24 cellular contexts compared by ENCODE assay signal in genomic region chr9:106019017-106019692, GRCh38.
A peak's percentile ranks its signal among the peaks of the same experiment; 100 is the strongest.
DNase-seq lines count a peak whose midpoint lies in the region; ATAC-seq, FAIRE-seq and TF ChIP-seq lines count a peak whose summit lies in the region.
"Had no signal": no experiment of that assay in that cellular context is flagged by ENCODE, and none has a peak within 500 bp of the region (broad histone marks: within the 10 kb centered on the region; RNA-seq: fewer than 3 reads in every experiment).

No MANE protein-coding gene starts in this region.

- H3K9me3 ChIP-seq in H1 (ENCODE audit: insufficient read depth in 2 of 2, low read depth in 1 of 2, low read length in 1 of 2) = no peaks in the 10 kb centered on the region
- H3K9me3 ChIP-seq in psoas muscle = no peaks in the 10 kb centered on the region
- H3K9me3 ChIP-seq: tibial artery had no signal

- TF ChIP-seq RAD21 in H1 (IDR thresholded peaks at IDR 0.05 in 1 of 2, conservative IDR thresholded peaks at IDR 0.05 in 1 of 2; ENCODE audit: low read depth in 2 of 2, low read length in 2 of 2) = 0 out of 4 replicates have a peak, but pooled peaks of 1 of the 2 experiments have one; percentile 6

- peaks cover 0 to 14% (median 9%) of the 10 kb centered on the region in 4 experiments; a peak in 5 of 7 replicates for H3K4me1 ChIP-seq in H1 (replicated peaks in 1 of 4; ENCODE audit: control insufficient read depth in 3 of 4, insufficient read depth in 4 of 4, low read length in 3 of 4)
- no peaks in the 10 kb centered on the region for H3K4me1 ChIP-seq in psoas muscle
- H3K4me1 ChIP-seq: tibial artery had no signal

- 10% methylated on average over 3 of the region's 3 CpGs; no CpG with 5 or more reads in 1 of the 2 experiments for WGBS in H1 (ENCODE audit: extremely low coverage in 1 of 2, insufficient coverage in 1 of 2, insufficient read length in 1 of 2, insufficient replicate concordance in 2 of 2, low coverage in 1 of 2, low lambda C conversion rate in 2 of 2, missing lambda C conversion rate in 1 of 2), 2 experiments
- 38 to 41% (median 39%) methylated on average over 3 of the region's 3 CpGs for WGBS in psoas muscle, 3 donors

- H2BK15ac ChIP-seq in H1 (ENCODE audit: low read length) = no peak overlapping the region

- H2AK5ac ChIP-seq in H1 (ENCODE audit: low read depth, low read length) = no peak overlapping the region

- no peak overlapping the region for H3K9ac ChIP-seq in H1 (replicated peaks in 1 of 4; ENCODE audit: extremely low read depth in 1 of 4, low read depth in 3 of 4, low read length in 3 of 4)

- H2BK5ac ChIP-seq in H1 (ENCODE audit: low read depth, low read length) = peak overlapping the region; percentile 64; the same call in 1 of the 2 replicates

- H2BK12ac ChIP-seq in H1 (ENCODE audit: low read depth, low read length) = no peak overlapping the region

- peak overlapping the region; percentile 3 for H2BK120ac ChIP-seq in H1 (replicated peaks; ENCODE audit: low read depth, low read length)

- peak overlapping the region in 1 of 4 experiments; percentile 35; a peak in 1 of 8 replicates for H3K4me3 ChIP-seq in H1 (ENCODE audit: extremely low read depth in 1 of 4, insufficient read depth in 2 of 4, low read depth in 3 of 4, low read length in 4 of 4)
- H3K4me3 ChIP-seq in psoas muscle = no peak overlapping the region
- H3K4me3 ChIP-seq: GM12878, tibial artery had no signal

- H4K91ac ChIP-seq in H1 (replicated peaks; ENCODE audit: insufficient read length, low read length) = peak overlapping the region; percentile 1

- H3K79me2 ChIP-seq in H1 (ENCODE audit: control insufficient read depth in 1 of 2, insufficient read depth in 2 of 2, low read length in 2 of 2) = no peaks in the 10 kb centered on the region

- no peaks in the 10 kb centered on the region for H3K27me3 Mint-ChIP-seq in neural crest cell (ENCODE audit: low read depth)
- H3K27me3 Mint-ChIP-seq: activated T-helper 17 cell treated with anti-CD3 and anti-CD28 coated beads, Interleukin-2, amount 50 U/mL, for 72 hours had no signal

- no peak overlapping the region; the same call in 1 of the 2 replicates for H3K18ac ChIP-seq in H1 (ENCODE audit: extremely low read depth, low read length)

- POLR2A ChIA-PET in H1 (lab: Charles Lee; ENCODE audit: partially characterized antibody) = no interaction called here

- H3K27ac ChIP-seq in H1 (ENCODE audit: low read depth, low read length) (no peak overlapping the region), psoas muscle (no peak overlapping the region)
- H3K27ac ChIP-seq: HL-60, tibial artery had no signal

- TF ChIP-seq CTCF in H1 (IDR thresholded peaks at IDR 0.05; ENCODE audit: control extremely low read depth in 1 of 3, insufficient read depth in 1 of 3, low read depth in 1 of 3, low read length in 3 of 3) = no peak
- TF ChIP-seq CTCF in neural crest cell (conservative IDR thresholded peaks at IDR 0.05) = no peak
- TF ChIP-seq CTCF in psoas muscle (IDR thresholded peaks at IDR 0.05) = no peak

- H3K4me2 ChIP-seq in H1 (ENCODE audit: insufficient read depth in 1 of 2, low read depth in 2 of 2, low read length in 2 of 2) = peak overlapping the region; percentile 24 to 40

- H3K27ac Mint-ChIP-seq in neural crest cell (ENCODE audit: unreplicated experiment) = peak overlapping the region; percentile 89
- H3K27ac Mint-ChIP-seq: activated T-helper 17 cell treated with anti-CD3 and anti-CD28 coated beads, Interleukin-2, amount 50 U/mL, for 72 hours; stimulated activated effector memory CD8-positive, alpha-beta T cell treated with anti-CD3 and anti-CD28 coated beads, Interleukin-12 subunit alpha, Interleukin-12 subunit beta, amount 100 ng/mL, for 72 hours; T-helper 1 cell treated with Interleukin-12 subunit alpha and Interleukin-12 subunit beta and Interleukin-4 antibody, amounts not matched to agents 30 μg/mL and 1 μg/mL, for 36 hours had no signal

- no peak for TF ChIP-seq POLR2A in H1 (IDR thresholded peaks at IDR 0.05; ENCODE audit: control extremely low read depth in 1 of 2, low read depth in 2 of 2, low read length in 2 of 2)

- no peak for TF ChIP-seq EP300 in H1 (IDR thresholded peaks at IDR 0.05; ENCODE audit: borderline replicate concordance in 1 of 2, low read depth in 2 of 2, low read length in 2 of 2)

- H3K23ac ChIP-seq in H1 (ENCODE audit: insufficient read length) = no peak overlapping the region

- CTCF ChIA-PET in H1 (lab: Charles Lee; ENCODE audit: partially characterized antibody) = interaction anchor here (1.0 to 2.4 kb wide), 4 partner anchors 10 to 30 kb away, joined by 3 to 8 read pairs (median 4); no protein-coding TSS in a partner anchor

- no peaks in the 10 kb centered on the region for H3K27me3 ChIP-seq in H1 (replicated peaks in 1 of 4; ENCODE audit: control insufficient read depth in 3 of 4, extremely low read depth in 1 of 4, insufficient read depth in 3 of 4, low read length in 3 of 4)
- no peaks in the 10 kb centered on the region for H3K27me3 ChIP-seq in psoas muscle (ENCODE audit: insufficient read depth in 3 of 3, low read length in 2 of 3)
- H3K27me3 ChIP-seq: tibial artery had no signal

- ATAC-seq in psoas muscle = no peak
- no peak for ATAC-seq in HG03378 (IDR thresholded peaks at IDR 0.05; ENCODE audit: unreplicated experiment)
- no peak for ATAC-seq in GM21576 (IDR thresholded peaks at IDR 0.05; ENCODE audit: unreplicated experiment)
- ATAC-seq: activated T-helper 17 cell treated with anti-CD3 and anti-CD28 coated beads, Interleukin-2, amount 50 U/mL, for 72 hours; GM12878; stimulated activated effector memory CD8-positive, alpha-beta T cell treated with anti-CD3 and anti-CD28 coated beads, Interleukin-12 subunit alpha, Interleukin-12 subunit beta, amount 100 ng/mL, for 72 hours had no signal

- H3K4me1 Mint-ChIP-seq in neural crest cell = peaks cover 57% of the 10 kb centered on the region
- H3K4me1 Mint-ChIP-seq: activated T-helper 17 cell treated with anti-CD3 and anti-CD28 coated beads, Interleukin-2, amount 50 U/mL, for 72 hours; stimulated activated effector memory CD8-positive, alpha-beta T cell treated with anti-CD3 and anti-CD28 coated beads, Interleukin-12 subunit alpha, Interleukin-12 subunit beta, amount 100 ng/mL, for 72 hours had no signal

- H3K14ac ChIP-seq in H1 (ENCODE audit: insufficient read length) = no peak overlapping the region

- peaks cover 6% of the 10 kb centered on the region for H3K36me3 Mint-ChIP-seq in neural crest cell (ENCODE audit: low read depth)
- H3K36me3 Mint-ChIP-seq: stimulated activated effector memory CD8-positive, alpha-beta T cell treated with anti-CD3 and anti-CD28 coated beads, Interleukin-12 subunit alpha, Interleukin-12 subunit beta, amount 100 ng/mL, for 72 hours had no signal

- H4K8ac ChIP-seq in H1 (ENCODE audit: extremely low read depth, insufficient read depth, low read length) = no peak overlapping the region

- no peak for FAIRE-seq in H1 (lab: Jason Lieb, UNC)
- FAIRE-seq: G401.6, GM12878, kidney had no signal

- no peak overlapping the region for H3K4ac ChIP-seq in H1 (replicated peaks; ENCODE audit: insufficient read length, low read depth, low read length)

- intact Hi-C loops in psoas muscle (cut with DNase I) = no loop called here

- peak overlapping the region; percentile 40 for H3K4me3 Mint-ChIP-seq in neural crest cell
- H3K4me3 Mint-ChIP-seq: activated T-helper 17 cell treated with anti-CD3 and anti-CD28 coated beads, Interleukin-2, amount 50 U/mL, for 72 hours; stimulated activated effector memory CD8-positive, alpha-beta T cell treated with anti-CD3 and anti-CD28 coated beads, Interleukin-12 subunit alpha, Interleukin-12 subunit beta, amount 100 ng/mL, for 72 hours; T-helper 1 cell treated with Interleukin-12 subunit alpha and Interleukin-12 subunit beta and Interleukin-4 antibody, amounts not matched to agents 30 μg/mL and 1 μg/mL, for 36 hours had no signal

- H3K36me3 ChIP-seq in H1 (ENCODE audit: control insufficient read depth in 2 of 4, insufficient read depth in 4 of 4, low read length in 3 of 4) = peaks cover 0 to 2% (median 0%) of the 10 kb centered on the region in 4 experiments; a peak in 1 of 8 replicates
- no peaks in the 10 kb centered on the region for H3K36me3 ChIP-seq in psoas muscle (ENCODE audit: insufficient read depth in 1 of 2, low read depth in 1 of 2)
- H3K36me3 ChIP-seq: tibial artery had no signal

- no peaks in the 10 kb centered on the region for H3K79me1 ChIP-seq in H1 (ENCODE audit: low read depth, low read length)

- DNase-seq in DMS53 treated with DMSO at 0.1 percent for 48 hours (lab: John Stamatoyannopoulos, UW; ENCODE audit: unreplicated experiment) (peak; percentile 63), NCI-H2029 treated with DMSO at 0.1 percent for 48 hours (lab: John Stamatoyannopoulos, UW) (peak; percentile 48), H1 (ENCODE audit: low read depth in 1 of 2, low spot score in 2 of 2) (no peak), neural crest cell (ENCODE audit: low read depth, low spot score) (no peak), psoas muscle (no peak), A172 (ENCODE audit: low spot score) (no peak)
- DNase-seq: activated CD4-positive, CD25-positive, alpha-beta regulatory T cell; COR-L47; GOT3; KG1; kidney; NCI-H1048; NCI-H2227 treated with DMSO at 0.1 percent for 48 hours; SIG-M5; stimulated activated CD4-positive, alpha-beta T cell treated with anti-CD3 and anti-CD28 coated beads, Interleukin-12 subunit alpha, Interleukin-12 subunit beta, amount 100 ng/mL, for 4 hours; tibial artery had no signal

- no peak overlapping the region for H2BK20ac ChIP-seq in H1 (ENCODE audit: low read length)

- H3K23me2 ChIP-seq in H1 (ENCODE audit: low read depth, low read length) = no peaks in the 10 kb centered on the region; the same call in 1 of the 2 replicates

- no peak overlapping the region for H4K5ac ChIP-seq in H1 (ENCODE audit: insufficient read length, low read depth, low read length)

- H2AFZ ChIP-seq in H1 (ENCODE audit: low read length) = no peak overlapping the region

- H3K56ac ChIP-seq in H1 (replicated peaks; ENCODE audit: insufficient read length, low read depth, low read length) = peak overlapping the region; percentile 34

- H4K20me1 ChIP-seq in H1 (replicated peaks in 1 of 2; ENCODE audit: control insufficient read depth in 1 of 2, insufficient read depth in 2 of 2, low read length in 2 of 2) = no peaks in the 10 kb centered on the region

- H3K9me3 Mint-ChIP-seq in neural crest cell = peaks cover 10% of the 10 kb centered on the region
- H3K9me3 Mint-ChIP-seq: activated T-helper 17 cell treated with anti-CD3 and anti-CD28 coated beads, Interleukin-2, amount 50 U/mL, for 72 hours; T-helper 1 cell treated with Interleukin-12 subunit alpha and Interleukin-12 subunit beta and Interleukin-4 antibody, amounts not matched to agents 30 μg/mL and 1 μg/mL, for 36 hours had no signal

TF ChIP-seq in H1, 55 proteins besides CTCF, POLR2A, EP300 and RAD21:
- TF ChIP-seq YY1 (IDR thresholded peaks at IDR 0.05; ENCODE audit: low read depth, low read length) (0 out of 2 replicates have a peak, but pooled peaks have one; percentile 14), POU5F1 (IDR thresholded peaks at IDR 0.05; ENCODE audit: low read depth, low read length) (no peak), NANOG (IDR thresholded peaks at IDR 0.05; ENCODE audit: insufficient read depth, low read depth, low read length, poor library complexity, severe bottlenecking) (peak; percentile 66), TAF1 (IDR thresholded peaks at IDR 0.05; ENCODE audit: low read depth, low read length) (no peak), ASH2L (IDR thresholded peaks at IDR 0.05; ENCODE audit: low read length) (peak; percentile 29), BRCA1 (IDR thresholded peaks at IDR 0.05; ENCODE audit: low read depth, low read length) (no peak)

Comparison
In these comparisons a context has a peak if more than half of its experiments do, and no peak if none do; other contexts are left out.
1. DNase-seq: peak in DMS53 treated with DMSO at 0.1 percent for 48 hours (single experiment) and NCI-H2029 treated with DMSO at 0.1 percent for 48 hours (single experiment); none in H1 (0 of 2), neural crest cell (single experiment), psoas muscle (0 of 2) and A172 (single experiment).